In genomic region chr5:140351609-140352334, GRCh38 we compare ENCODE assay signal across 7 cellular contexts.
DNase-seq lines count a peak whose midpoint lies in the region; ATAC-seq and TF ChIP-seq lines count a peak whose summit lies in the region.

No MANE protein-coding gene starts in this region.

- peak; percentile 82 for ATAC-seq in GM21390 (IDR thresholded peaks at IDR 0.05; ENCODE audit: unreplicated experiment)
- peak; percentile 83 for ATAC-seq in stimulated activated naive CD8-positive, alpha-beta T cell treated with anti-CD3 and anti-CD28 coated beads, Interleukin-15, amount 100 ng/mL, for 72 hours

- H3K4me1 Mint-ChIP-seq in stimulated activated naive CD8-positive, alpha-beta T cell treated with anti-CD3 and anti-CD28 coated beads, Interleukin-15, amount 100 ng/mL, for 72 hours = peaks cover 6% of the 10 kb centered on the region

- H3K9me3 Mint-ChIP-seq in stimulated activated naive CD8-positive, alpha-beta T cell treated with anti-CD3 and anti-CD28 coated beads, Interleukin-15, amount 100 ng/mL, for 72 hours = no peaks in the 10 kb centered on the region

- H3K9ac ChIP-seq in MM.1S (ENCODE audit: low read length) = no peak overlapping the region

- H3F3A ChIP-seq in MM.1S (ENCODE audit: insufficient read depth, low read length) = peaks cover 12% of the 10 kb centered on the region; the same call in 1 of the 2 replicates

- H3K9me2 ChIP-seq in MM.1S (replicated peaks; ENCODE audit: insufficient read depth, low read length) = no peaks in the 10 kb centered on the region

- no peaks in the 10 kb centered on the region for H3K79me2 ChIP-seq in MM.1S (ENCODE audit: low read length)

- H3K27me3 Mint-ChIP-seq in stimulated activated naive CD8-positive, alpha-beta T cell treated with anti-CD3 and anti-CD28 coated beads, Interleukin-15, amount 100 ng/mL, for 72 hours = peaks cover 38% of the 10 kb centered on the region

- H3K36me3 ChIP-seq in MM.1S (replicated peaks; ENCODE audit: insufficient read depth, low read length) = no peaks in the 10 kb centered on the region

- no peaks in the 10 kb centered on the region for H3K27me3 ChIP-seq in MM.1S (replicated peaks; ENCODE audit: insufficient read depth, low read length)

- no peak overlapping the region for H3K4me3 Mint-ChIP-seq in stimulated activated naive CD8-positive, alpha-beta T cell treated with anti-CD3 and anti-CD28 coated beads, Interleukin-15, amount 100 ng/mL, for 72 hours

- peak; percentile 62 for DNase-seq in ELF-1 (ENCODE audit: low read depth, low spot score)
- DNase-seq in MM.1S = peak; percentile 79
- DNase-seq in SW 1271 (lab: John Stamatoyannopoulos, UW) = peak; percentile 36 to 77
- peak; percentile 78 to 84 for DNase-seq in cardiac fibroblast (ENCODE audit: low read depth in 2 of 2)
- DNase-seq in left kidney (ENCODE audit: low read depth, low spot score) = peak; percentile 86
- DNase-seq in stimulated activated naive CD8-positive, alpha-beta T cell treated with anti-CD3 and anti-CD28 coated beads, Interleukin-15, amount 100 ng/mL, for 72 hours = peak; percentile 48 to 64

- H4K20me1 ChIP-seq in MM.1S (ENCODE audit: insufficient read depth, low read length) = no peaks in the 10 kb centered on the region

- peaks cover 17% of the 10 kb centered on the region for H3K4me1 ChIP-seq in MM.1S (ENCODE audit: low read length)

- no peak overlapping the region for H3K27ac Mint-ChIP-seq in stimulated activated naive CD8-positive, alpha-beta T cell treated with anti-CD3 and anti-CD28 coated beads, Interleukin-15, amount 100 ng/mL, for 72 hours

- no peak overlapping the region for H3K27ac ChIP-seq in MM.1S (ENCODE audit: low read length)

- TF ChIP-seq CTCF in MM.1S (IDR thresholded peaks at IDR 0.05; ENCODE audit: low read length) (peak; percentile 90), cardiac fibroblast (IDR thresholded peaks at IDR 0.05; ENCODE audit: low read depth, low read length) (peak; percentile 81)

- H2AFZ ChIP-seq in MM.1S (ENCODE audit: low read length) = no peak overlapping the region

- no peaks in the 10 kb centered on the region for H3K9me3 ChIP-seq in MM.1S (replicated peaks; ENCODE audit: insufficient read depth, low read length)

- H3K4me2 ChIP-seq in MM.1S (ENCODE audit: low read depth, low read length) = peak overlapping the region; percentile 2; the same call in 1 of the 2 replicates

- H3K4me3 ChIP-seq in MM.1S (ENCODE audit: low read length) = no peak overlapping the region
- no peak overlapping the region for H3K4me3 ChIP-seq in cardiac fibroblast (replicated peaks in 1 of 2; ENCODE audit: low read depth in 2 of 2, low read length in 2 of 2)
